Comparison of ENCODE assay signal across 11 cellular contexts in genomic region chr1:181117648-181118449, GRCh38. TPM values are rescaled to one million over a fixed set of nuclear protein-coding genes. Genes with fewer than 3 reads are reported as not detected.
DNase-seq lines count a peak whose midpoint lies in the region; ATAC-seq, FAIRE-seq and TF ChIP-seq lines count a peak whose summit lies in the region.
"Had no signal": no experiment of that assay in that cellular context is flagged by ENCODE, and none has a peak within 500 bp of the region (broad histone marks: within the 10 kb centered on the region; RNA-seq: fewer than 3 reads in every experiment).

No MANE protein-coding gene starts in this region.

- peak in 1 of 4 donors; percentile 13 for TF ChIP-seq POLR2A in esophagus squamous epithelium (IDR thresholded peaks at IDR 0.05)

- ATAC-seq in HG03097 (IDR thresholded peaks at IDR 0.05; ENCODE audit: low FRiP score, unreplicated experiment), result no peak

- WGBS in esophagus squamous epithelium, 2 donors, result 40 to 68% methylated on average over 3 to 7 of the region's 9 CpGs
- WGBS in small intestine, 3 donors, result 52 to 64% (median 57%) methylated on average over 9 of the region's 9 CpGs

- H3K27ac ChIP-seq in esophagus squamous epithelium, result peak overlapping the region; percentile 71 to 91 (median 84)
- no peak overlapping the region for H3K27ac ChIP-seq in small intestine (ENCODE audit: low read depth in 1 of 2, low read length in 1 of 2)
- H3K27ac ChIP-seq: KMS-11 had no signal

- intact Hi-C loops in esophagus squamous epithelium (cut with DNase I), result no loop called here

- H3K4me1 ChIP-seq in esophagus squamous epithelium (peaks cover 27 to 100% (median 48%) of the 10 kb centered on the region in 3 donors), small intestine (ENCODE audit: control insufficient read depth in 2 of 2, insufficient read depth in 1 of 2, low read depth in 1 of 2, low read length in 1 of 2) (peaks cover 4 to 10% of the 10 kb centered on the region in 2 donors)

- H3K4me3 ChIP-seq in esophagus squamous epithelium, result no peak overlapping the region
- no peak overlapping the region for H3K4me3 ChIP-seq in small intestine (ENCODE audit: low read depth in 1 of 2, low read length in 2 of 2)

- H3K9me3 ChIP-seq in esophagus squamous epithelium, result no peaks in the 10 kb centered on the region
- H3K9me3 ChIP-seq in small intestine (ENCODE audit: control insufficient read depth, low read depth), result no peaks in the 10 kb centered on the region

- peak; percentile 67 for DNase-seq in DMS153 (lab: John Stamatoyannopoulos, UW)
- no peak for DNase-seq in DMS153 treated with DMSO at 0.1 percent for 48 hours (lab: John Stamatoyannopoulos, UW; ENCODE audit: unreplicated experiment)
- peak; percentile 66 for DNase-seq in NCI-H510A (lab: John Stamatoyannopoulos, UW)
- DNase-seq in esophagus squamous epithelium (lab: John Stamatoyannopoulos, UW), result no peak
- peak; percentile 46 for DNase-seq in small intestine
- DNase-seq in iPS-NIHi7 (ENCODE audit: extremely low spot score), result no peak
- DNase-seq in activated effector memory CD4-positive, alpha-beta T cell treated with Interleukin-2 at 50 U/mL for 16 hours, result no peak

- H3K36me3 ChIP-seq in esophagus squamous epithelium, result no peaks in the 10 kb centered on the region
- H3K36me3 ChIP-seq in small intestine (ENCODE audit: control insufficient read depth in 2 of 2, insufficient read depth in 2 of 2, low read length in 2 of 2), result no peaks in the 10 kb centered on the region

- no peak for TF ChIP-seq CTCF in esophagus squamous epithelium (IDR thresholded peaks at IDR 0.05)

- no peak for FAIRE-seq in small intestine (lab: Jason Lieb, UNC)
- FAIRE-seq: A204.1, frontal cortex had no signal

- H3K27me3 ChIP-seq in esophagus squamous epithelium (no peaks in the 10 kb centered on the region), small intestine (ENCODE audit: control insufficient read depth in 2 of 2, insufficient read depth in 2 of 2, low read length in 2 of 2) (no peaks in the 10 kb centered on the region)

RNA-seq across cellular contexts. Expression of gene IER5, which starts 29.3 kb away (rescaled TPM):
- total RNA-seq in esophagus squamous epithelium, result 10 to 100 TPM; 21.6 to 40.6 (median 26.5) TPM
- polyA plus RNA-seq in small intestine, result 1 to 10 TPM; 4.5 to 7.4 (median 5.1) TPM

Comparison
In these comparisons a context has a peak if more than half of its experiments do, and no peak if none do; other contexts are left out.
1. DNase-seq: peak in DMS153 (single experiment), NCI-H510A (single experiment) and small intestine (single experiment); none in DMS153 treated with DMSO at 0.1 percent for 48 hours (single experiment), esophagus squamous epithelium (single experiment), iPS-NIHi7 (single experiment) and activated effector memory CD4-positive, alpha-beta T cell treated with Interleukin-2 at 50 U/mL for 16 hours (single experiment).
2. H3K27ac ChIP-seq: peak in esophagus squamous epithelium (4 of 4); none in small intestine (0 of 2).